14 cellular contexts compared by ENCODE assay signal in genomic region chr12:75870878-75871277, GRCh38.
"Had no signal": no experiment of that assay in that cellular context is flagged by ENCODE, and none has a peak within 500 bp of the region (broad histone marks: within the 10 kb centered on the region; RNA-seq: fewer than 3 reads in every experiment).

No MANE protein-coding gene starts in this region.

- H3K4me1 ChIP-seq: breast epithelium had no signal

- H3K27me3 ChIP-seq: breast epithelium, hepatocyte had no signal

- H3K79me2 ChIP-seq: hepatocyte had no signal

- H3K9me3 ChIP-seq: breast epithelium had no signal

- H3K36me3 ChIP-seq: breast epithelium had no signal

- H3K4me2 ChIP-seq: hepatocyte had no signal

- H2AFZ ChIP-seq: hepatocyte had no signal

- H3K27ac ChIP-seq: breast epithelium, hepatocyte had no signal

- H3K4me3 ChIP-seq: breast epithelium, hepatocyte had no signal

- DNase-seq: activated CD4-positive, alpha-beta T cell treated with anti-CD3 and anti-CD28 coated beads, Interleukin-2, amount 50 U/mL, for 1 hour; activated CD8-positive, alpha-beta memory T cell treated with anti-CD3 and anti-CD28 coated beads for 24 hours; activated naive CD4-positive, alpha-beta T cell; activated naive CD8-positive, alpha-beta T cell treated with anti-CD3 and anti-CD28 coated beads, Interleukin-2, amount 10 ng/mL, durations not matched to agents 7 days and 5 days; cerebellar nuclear complex; effector memory CD4-positive, alpha-beta T cell; left ventricle myocardium superior; posterior cingulate gyrus; retina had no signal

- ATAC-seq: activated CD4-positive, CD25-positive, alpha-beta regulatory T cell treated with anti-CD3 and anti-CD28 coated beads, Interleukin-2, amount 50 U/mL, for 24 hours; left ventricle myocardium superior; natural killer cell treated with Interleukin-12 subunit alpha and Interleukin-12 subunit beta and Interleukin-15 and Interleukin-18, amount 100 ng/mL, for 72 hours; stimulated activated effector memory CD8-positive, alpha-beta T cell treated with anti-CD3 and anti-CD28 coated beads, Interleukin-12 subunit alpha, Interleukin-12 subunit beta, amount 100 ng/mL, for 72 hours had no signal
